In genomic region chr4:152684007-152684406, GRCh38 we compare ENCODE assay signal across 14 cellular contexts.
DNase-seq lines count a peak whose midpoint lies in the region; ATAC-seq, FAIRE-seq and TF ChIP-seq lines count a peak whose summit lies in the region.
"Had no signal": no experiment of that assay in that cellular context is flagged by ENCODE, and none has a peak within 500 bp of the region (broad histone marks: within the 10 kb centered on the region; RNA-seq: fewer than 3 reads in every experiment).

No MANE protein-coding gene starts in this region.

- H3K9me3 Mint-ChIP-seq in T-helper 1 cell treated with Interleukin-12 subunit alpha and Interleukin-12 subunit beta and Interleukin-4 antibody, amounts not matched to agents 30 μg/mL and 1 μg/mL, for 36 hours = no peaks in the 10 kb centered on the region
- no peaks in the 10 kb centered on the region for H3K9me3 Mint-ChIP-seq in nephron progenitor cell

- H3K4me1 Mint-ChIP-seq in T-helper 1 cell treated with Interleukin-12 subunit alpha and Interleukin-12 subunit beta and Interleukin-4 antibody, amounts not matched to agents 30 μg/mL and 1 μg/mL, for 36 hours (ENCODE audit: low read depth) = peaks cover 37% of the 10 kb centered on the region
- H3K4me1 Mint-ChIP-seq in nephron progenitor cell = peaks cover 69% of the 10 kb centered on the region

- no peak for FAIRE-seq in D721Med (lab: Jason Lieb, UNC)

- peaks cover 2% of the 10 kb centered on the region for H3K36me3 Mint-ChIP-seq in T-helper 1 cell treated with Interleukin-12 subunit alpha and Interleukin-12 subunit beta and Interleukin-4 antibody, amounts not matched to agents 30 μg/mL and 1 μg/mL, for 36 hours (ENCODE audit: low read depth)
- no peaks in the 10 kb centered on the region for H3K36me3 Mint-ChIP-seq in nephron progenitor cell (ENCODE audit: low read depth)

- peak; percentile 75 for ATAC-seq in GM21786 (IDR thresholded peaks at IDR 0.05; ENCODE audit: unreplicated experiment)
- peak; percentile 40 for ATAC-seq in HG03280 (IDR thresholded peaks at IDR 0.05; ENCODE audit: unreplicated experiment)

- no peak overlapping the region for H3K4me3 Mint-ChIP-seq in T-helper 1 cell treated with Interleukin-12 subunit alpha and Interleukin-12 subunit beta and Interleukin-4 antibody, amounts not matched to agents 30 μg/mL and 1 μg/mL, for 36 hours
- H3K4me3 Mint-ChIP-seq in nephron progenitor cell = no peak overlapping the region

- TF ChIP-seq CTCF in nephron progenitor cell (IDR thresholded peaks at IDR 0.05) = no peak
- TF ChIP-seq CTCF in D721Med (IDR thresholded peaks at IDR 0.05; ENCODE audit: insufficient read depth, missing control alignments) = no peak

- peak overlapping the region; percentile 64 for H3K27ac Mint-ChIP-seq in T-helper 1 cell treated with Interleukin-12 subunit alpha and Interleukin-12 subunit beta and Interleukin-4 antibody, amounts not matched to agents 30 μg/mL and 1 μg/mL, for 36 hours
- peak overlapping the region; percentile 47 for H3K27ac Mint-ChIP-seq in nephron progenitor cell
- H3K27ac Mint-ChIP-seq: progenitor cell of endocrine pancreas had no signal

- H3K27me3 Mint-ChIP-seq in T-helper 1 cell treated with Interleukin-12 subunit alpha and Interleukin-12 subunit beta and Interleukin-4 antibody, amounts not matched to agents 30 μg/mL and 1 μg/mL, for 36 hours (ENCODE audit: low read depth) = peaks cover 5% of the 10 kb centered on the region
- no peaks in the 10 kb centered on the region for H3K27me3 Mint-ChIP-seq in nephron progenitor cell (ENCODE audit: low read depth, poor library complexity)

- no peak for DNase-seq in T-helper 1 cell
- DNase-seq in nephron progenitor cell = no peak
- DNase-seq in HPDE6-E6E7 (ENCODE audit: extremely low spot score) = no peak
- DNase-seq in AG08396 (ENCODE audit: low spot score) = no peak
- no peak for DNase-seq in D721Med (ENCODE audit: insufficient read length, low spot score)
- DNase-seq: 8988T; activated CD4-positive, alpha-beta T cell treated with anti-CD3 and anti-CD28 coated beads for 48 hours; mesenchymal stem cell; NCI-H1417 treated with DMSO at 0.1 percent for 48 hours; substantia nigra had no signal
